In genomic region chr6:73537677-73538076, GRCh38 we compare ENCODE assay signal across 27 cellular contexts. TPM values are rescaled to one million over a fixed set of nuclear protein-coding genes. Genes with fewer than 3 reads are reported as not detected.
DNase-seq lines count a peak whose midpoint lies in the region; ATAC-seq, FAIRE-seq and TF ChIP-seq lines count a peak whose summit lies in the region.
"Had no signal": no experiment of that assay in that cellular context is flagged by ENCODE, and none has a peak within 500 bp of the region (broad histone marks: within the 10 kb centered on the region; RNA-seq: fewer than 3 reads in every experiment).

No MANE protein-coding gene starts in this region.

- no peak for DNase-seq in GM12891 (ENCODE audit: insufficient read length, low spot score)
- DNase-seq in foreskin melanocyte: peak; percentile 41
- no peak for DNase-seq in activated effector memory CD4-positive, alpha-beta T cell treated with anti-CD3 and anti-CD28 coated beads, Interleukin-2, amount 50 U/mL, for 16 hours
- DNase-seq in iPS-NIHi11 (ENCODE audit: low spot score): no peak
- DNase-seq in NCI-H1092 (lab: John Stamatoyannopoulos, UW): no peak
- no peak for DNase-seq in coronary artery (ENCODE audit: low spot score)
- DNase-seq: ACHN; activated CD4-positive, CD25-positive, alpha-beta regulatory T cell treated with anti-CD3 and anti-CD28 coated beads, Interleukin-2, amount 50 U/mL, for 72 hours; activated CD8-positive, alpha-beta T cell treated with anti-CD3 and anti-CD28 coated beads, Interleukin-2, amount 10 ng/mL, durations not matched to agents 7 days and 5 days; activated T-cell treated with anti-CD3 and anti-CD28 coated beads, Interleukin-2, amount 50 U/mL, for 4 hours; C1 segment of cervical spinal cord; Calu3; effector CD8-positive, alpha-beta T cell; GOT3; kidney glomerular epithelial cell; naive thymus-derived CD4-positive, alpha-beta T cell; NCI-H1417; NCI-H510A treated with DMSO at 0.1 percent for 48 hours; pancreas; RPMI8226; sigmoid colon; T-helper 9 cell; testis had no signal

- no peak for TF ChIP-seq CTCF in coronary artery (IDR thresholded peaks at IDR 0.05)

- H3K27ac ChIP-seq in coronary artery: no peak overlapping the region
- H3K27ac ChIP-seq: pancreas, sigmoid colon, testis had no signal

- TF ChIP-seq POLR2A in GM12891 (IDR thresholded peaks at IDR 0.05; ENCODE audit: low read depth, low read length): no peak

- no peak overlapping the region for H3K4me3 ChIP-seq in coronary artery
- H3K4me3 ChIP-seq: pancreas, sigmoid colon, testis had no signal

- peak; percentile 28 for FAIRE-seq in GM12891 (lab: Jason Lieb, UNC)
- FAIRE-seq: astrocyte, pancreas had no signal

- ATAC-seq in GM18867 (IDR thresholded peaks at IDR 0.05; ENCODE audit: unreplicated experiment): peak; percentile 49
- ATAC-seq in HG03196 (IDR thresholded peaks at IDR 0.05; ENCODE audit: unreplicated experiment): peak; percentile 55
- ATAC-seq: activated CD8-positive, alpha-beta T cell treated with anti-CD3 and anti-CD28 coated beads, Interleukin-2, amount 10 ng/mL, durations not matched to agents 7 days and 5 days; activated T-cell treated with anti-CD3 and anti-CD28 coated beads, Interleukin-2, amount 50 U/mL, for 4 hours; esophagus mucosa; naive thymus-derived CD4-positive, alpha-beta T cell; pancreas had no signal

TF ChIP-seq in GM12891, 5 proteins besides CTCF, POLR2A, EP300 and RAD21:
- no peak for TF ChIP-seq POU2F2 (IDR thresholded peaks at IDR 0.05; ENCODE audit: low read depth, low read length)
- no peak for TF ChIP-seq PAX5 (IDR thresholded peaks at IDR 0.05; ENCODE audit: insufficient read depth, low read length, severe bottlenecking)
- TF ChIP-seq POLR2AphosphoS5 (IDR thresholded peaks at IDR 0.05; ENCODE audit: low read depth, low read length): no peak
- no peak for TF ChIP-seq TAF1 (IDR thresholded peaks at IDR 0.05; ENCODE audit: low read depth, low read length)
- TF ChIP-seq SPI1 (IDR thresholded peaks at IDR 0.05; ENCODE audit: low read depth, low read length): no peak

RNA-seq across cellular contexts. Expression of gene EEF1A1, which starts 16.8 kb away (rescaled TPM):
- polyA plus RNA-seq in GM12891 (2012; ENCODE audit: low read depth, missing spikeins): 18,401 TPM
